ENCODE assay signal across 14 cellular contexts in the genomic region with DNA sequence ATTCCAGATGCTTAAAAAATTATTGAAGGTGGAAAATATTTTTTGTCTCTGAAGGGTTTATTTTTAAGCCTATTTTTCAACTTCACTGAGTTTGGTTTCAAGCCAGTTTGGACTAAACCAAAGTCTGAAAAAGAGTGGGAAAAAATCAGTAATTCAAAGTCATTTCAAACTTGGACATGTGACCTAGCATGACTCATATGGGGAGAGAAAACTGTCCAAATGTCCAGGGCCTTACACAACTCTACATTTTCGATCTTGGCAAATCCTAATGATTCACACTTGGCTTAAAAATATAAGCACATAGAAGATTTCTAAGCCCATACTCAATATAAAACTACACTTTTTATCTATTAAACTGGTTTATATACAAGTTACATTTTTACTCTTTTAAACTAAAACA.
DNase-seq lines count a peak whose midpoint lies in the region; ATAC-seq and TF ChIP-seq lines count a peak whose summit lies in the region.
"Had no signal": no experiment of that assay in that cellular context is flagged by ENCODE, and none has a peak within 500 bp of the region (broad histone marks: within the 10 kb centered on the region; RNA-seq: fewer than 3 reads in every experiment).

No MANE protein-coding gene starts in this region.

- H3K27ac ChIP-seq in coronary artery (peak overlapping the region; percentile 22 to 80), left lung (no peak overlapping the region), aorta (ENCODE audit: low read depth in 1 of 2, low read length in 2 of 2) (no peak overlapping the region)

- ATAC-seq in Right ventricle myocardium superior (ENCODE audit: poor library complexity): peak; percentile 79
- peak; percentile 36 for ATAC-seq in left lung
- peak; percentile 90 for ATAC-seq in aorta (ENCODE audit: low FRiP score)
- ATAC-seq: activated CD4-positive, alpha-beta T cell treated with anti-CD3 and anti-CD28 coated beads for 36 hours had no signal

- H3K4me1 ChIP-seq in left lung (no peaks in the 10 kb centered on the region), aorta (ENCODE audit: control insufficient read depth in 1 of 2, insufficient read depth in 2 of 2, low read length in 2 of 2) (no peaks in the 10 kb centered on the region)

- no peaks in the 10 kb centered on the region for H3K27me3 ChIP-seq in left lung
- no peaks in the 10 kb centered on the region for H3K27me3 ChIP-seq in aorta (ENCODE audit: control insufficient read depth in 1 of 2, insufficient read depth in 2 of 2, low read length in 1 of 2)

- H3K4me3 ChIP-seq in coronary artery (no peak overlapping the region), left lung (no peak overlapping the region), aorta (ENCODE audit: low read length in 2 of 2) (no peak overlapping the region)

- no peak for DNase-seq in Right ventricle myocardium superior
- DNase-seq in cardiac septum (ENCODE audit: low spot score): no peak
- DNase-seq in coronary artery (ENCODE audit: low spot score): no peak
- DNase-seq in left lung: no peak
- DNase-seq in aorta: no peak
- no peak for DNase-seq in SKM-1 treated with dmso at 0.1 percent for 144 hours (lab: John Stamatoyannopoulos, UW; ENCODE audit: unreplicated experiment)
- no peak for DNase-seq in central memory CD4-positive, alpha-beta T cell
- no peak for DNase-seq in NCI-H187 (lab: John Stamatoyannopoulos, UW)
- DNase-seq: ACHN; activated CD4-positive, alpha-beta T cell treated with anti-CD3 and anti-CD28 coated beads for 36 hours; activated effector memory CD4-positive, alpha-beta T cell treated with Interleukin-2 at 50 U/mL for 16 hours; NCI-H524 treated with DMSO at 0.1 percent for 48 hours; posterior cingulate gyrus; SK-N-SH had no signal

- 0 to 5% methylated on average over 1 of the region's 1 CpG for WGBS in aorta, 2 donors

- H3K36me3 ChIP-seq in left lung (no peaks in the 10 kb centered on the region), aorta (ENCODE audit: control insufficient read depth in 1 of 2, insufficient read depth in 2 of 2, low read length in 1 of 2) (no peaks in the 10 kb centered on the region)

- intact Hi-C loops in Right ventricle myocardium superior (cut with DNase I): no loop called here
- intact Hi-C loops in cardiac septum (cut with DNase I): no loop called here
- intact Hi-C loops in left lung (cut with DNase I): no loop called here
- intact Hi-C loops in aorta (cut with DNase I): no loop called here

- H3K9me3 ChIP-seq in left lung: no peaks in the 10 kb centered on the region
- H3K9me3 ChIP-seq in aorta (ENCODE audit: control insufficient read depth, low read length): no peaks in the 10 kb centered on the region
- H3K9me3 ChIP-seq: SK-N-SH had no signal

- TF ChIP-seq CTCF in coronary artery (IDR thresholded peaks at IDR 0.05): no peak
- no peak for TF ChIP-seq CTCF in left lung (IDR thresholded peaks at IDR 0.05)

Comparison
In these comparisons a context has a peak if more than half of its experiments do, and no peak if none do; other contexts are left out.
1. ATAC-seq: peak in every context shown above with its lines; median percentile 90 in aorta; 79 in Right ventricle myocardium superior; 36 in left lung.
2. H3K27ac ChIP-seq: peak in coronary artery (2 of 2); none in left lung (0 of 2) and aorta (0 of 2).